7 cellular contexts compared by ENCODE assay signal in the genomic region with DNA sequence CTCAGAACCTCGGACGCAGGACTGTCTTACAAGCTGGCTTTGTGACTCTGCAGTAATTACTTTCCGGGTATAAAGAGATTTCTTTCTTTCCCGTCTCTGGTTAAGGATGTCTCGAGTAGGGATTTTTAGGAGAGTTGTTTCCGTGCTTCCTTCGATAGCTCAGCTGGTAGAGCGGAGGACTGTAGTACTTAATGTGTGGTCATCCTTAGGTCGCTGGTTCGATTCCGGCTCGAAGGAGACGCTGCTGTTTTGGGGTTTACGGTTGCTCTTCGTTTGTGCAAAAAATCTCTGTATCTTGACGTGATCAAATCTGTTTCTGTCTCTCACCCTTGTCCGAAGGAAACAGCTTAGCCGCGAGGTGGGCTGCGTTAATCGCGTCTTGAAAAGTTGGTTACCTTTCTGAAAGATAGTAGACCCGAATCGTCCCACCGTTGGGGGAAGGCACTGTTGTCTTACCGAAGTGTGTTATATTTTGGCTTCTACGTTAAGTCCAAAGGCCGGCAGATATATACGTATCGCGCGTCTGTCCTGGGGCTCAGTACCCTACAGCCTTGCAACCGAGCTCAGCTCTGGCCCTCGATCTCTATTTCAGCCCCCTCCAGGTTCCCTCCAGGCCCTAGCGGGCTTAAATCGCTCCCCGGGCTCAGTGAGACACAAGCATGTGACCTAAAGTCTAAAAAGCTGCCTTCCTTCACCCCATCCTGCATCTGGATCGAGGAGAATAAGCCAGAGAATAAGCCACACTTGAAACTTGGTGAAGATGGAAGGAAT. TPM values are rescaled to one million over a fixed set of nuclear protein-coding genes. Genes with fewer than 3 reads are reported as not detected.
DNase-seq lines count a peak whose midpoint lies in the region; ATAC-seq and TF ChIP-seq lines count a peak whose summit lies in the region.

No MANE protein-coding gene starts in this region.

- intact Hi-C loops in colonic mucosa (cut with DNase I) = loop anchor here (2.0 to 10.0 kb wide), 3 partner anchors 71 to 269 kb away; partner anchors contain the start of genes PIP4P1, PNP and TEP1

- H3K9ac ChIP-seq in colonic mucosa (ENCODE audit: low read depth in 2 of 2, low read length in 2 of 2) = peak overlapping the region; percentile 98 to 100

- no peaks in the 10 kb centered on the region for H3K27me3 ChIP-seq in colonic mucosa

- peak overlapping the region; percentile 100 for H3K27ac ChIP-seq in colonic mucosa

- H3K9me3 ChIP-seq in colonic mucosa = no peaks in the 10 kb centered on the region

- TF ChIP-seq CTCF in colonic mucosa (IDR thresholded peaks at IDR 0.05) = no peak

- peaks cover 11% of the 10 kb centered on the region for H3K4me1 ChIP-seq in colonic mucosa

- H3K4me3 ChIP-seq in colonic mucosa = peak overlapping the region; percentile 53

- H3K36me3 ChIP-seq in colonic mucosa = no peaks in the 10 kb centered on the region

- ATAC-seq in GM18505 (IDR thresholded peaks at IDR 0.05; ENCODE audit: unreplicated experiment) (peak; percentile 20), HG02885 (IDR thresholded peaks at IDR 0.05; ENCODE audit: poor library complexity, unreplicated experiment) (peak; percentile 28)

- DNase-seq in NCI-H2107 treated with DMSO at 0.1 percent for 48 hours (lab: John Stamatoyannopoulos, UW; ENCODE audit: unreplicated experiment) (peak; percentile 29), colonic mucosa (peak; percentile 89), left kidney (ENCODE audit: low read depth, low spot score) (peak; percentile 95)
- peak; percentile 82 for DNase-seq in activated CD4-positive, CD25-positive, alpha-beta regulatory T cell treated with anti-CD3 and anti-CD28 coated beads, Interleukin-2, amount 50 U/mL, for 72 hours
- peak; percentile 87 for DNase-seq in stimulated activated CD4-positive, alpha-beta T cell treated with anti-CD3 and anti-CD28 coated beads, Interleukin-1b, Interleukin-23, amount 100 ng/mL, for 48 hours

- no peak for TF ChIP-seq POLR2A in GM18505 (IDR thresholded peaks at IDR 0.05; ENCODE audit: borderline replicate concordance, extremely low read depth, insufficient read depth, insufficient read length)

RNA-seq across cellular contexts. Expression of gene RNASE4, which starts 1.1 kb away (rescaled TPM):
- 10 to 100 TPM; 41.5 to 94.7 TPM for total RNA-seq in colonic mucosa

RNA-seq across cellular contexts. Expression of gene ANG, which starts 5.3 kb away (rescaled TPM):
- total RNA-seq in colonic mucosa = 10 to 100 TPM; 50.0 to 73.6 TPM

RNA-seq across cellular contexts. Expression of gene OR6S1, which starts 41.8 kb away (rescaled TPM):
- not detected for total RNA-seq in colonic mucosa

Comparison
In these comparisons a context has a peak if more than half of its experiments do, and no peak if none do; other contexts are left out.
1. Peak in every context shown above with its lines: DNase-seq, ATAC-seq, H3K4me3 ChIP-seq and H3K27ac ChIP-seq.
2. DNase-seq: peak in every context shown above with its lines; median percentile 95 in left kidney; 89 in colonic mucosa; 87 in stimulated activated CD4-positive, alpha-beta T cell treated with anti-CD3 and anti-CD28 coated beads, Interleukin-1b, Interleukin-23, amount 100 ng/mL, for 48 hours; 82 in activated CD4-positive, CD25-positive, alpha-beta regulatory T cell treated with anti-CD3 and anti-CD28 coated beads, Interleukin-2, amount 50 U/mL, for 72 hours; 29 in NCI-H2107 treated with DMSO at 0.1 percent for 48 hours.